ENCODE assay signal across 8 cellular contexts in the genomic region with DNA sequence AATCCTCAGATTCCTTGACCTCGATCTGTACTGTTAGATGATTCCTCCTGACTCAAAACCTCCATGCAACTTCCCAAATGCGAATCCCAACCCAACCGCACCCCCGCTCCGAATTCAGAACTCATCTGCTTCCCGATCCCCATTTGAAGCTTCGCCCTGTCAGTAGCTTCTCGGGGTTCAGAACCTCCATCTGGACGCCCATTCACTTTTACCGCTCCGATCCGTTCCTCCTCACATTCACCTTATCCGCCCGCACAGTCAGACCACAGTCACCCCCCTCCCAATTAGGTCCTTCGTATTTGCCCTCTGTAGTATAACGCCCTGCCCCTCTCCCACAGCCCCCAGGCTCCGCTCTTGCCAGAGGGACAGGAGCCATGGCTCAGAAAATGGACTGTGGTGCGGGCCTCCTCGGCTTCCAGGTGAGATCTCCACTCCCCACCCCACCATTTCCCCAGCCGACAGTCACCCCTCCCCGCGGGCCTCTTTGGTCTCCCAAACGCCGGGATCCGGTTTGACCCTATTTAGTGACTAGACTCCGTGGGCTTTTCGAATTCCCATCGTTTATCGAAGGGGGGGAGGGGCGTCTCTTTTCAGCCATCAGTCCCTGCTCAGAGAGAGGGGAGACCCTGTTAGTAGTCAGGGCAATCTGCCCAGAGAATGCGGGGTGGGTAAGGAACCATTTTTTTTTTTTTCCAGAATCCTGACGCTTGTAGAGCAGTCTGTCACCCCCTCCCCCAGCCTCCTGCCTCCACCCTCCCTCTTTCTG. TPM values are rescaled to one million over a fixed set of nuclear protein-coding genes. Genes with fewer than 3 reads are reported as not detected.
DNase-seq lines count a peak whose midpoint lies in the region; ATAC-seq and TF ChIP-seq lines count a peak whose summit lies in the region.

No MANE protein-coding gene starts in this region.

- H3K27ac ChIP-seq in DND-41 (ENCODE audit: low read length) (peak overlapping the region; percentile 86), parathyroid adenoma (peak overlapping the region; percentile 72)

- H3K4me2 ChIP-seq in DND-41 (ENCODE audit: insufficient read depth, low read length) (peak overlapping the region; percentile 70), parathyroid adenoma (ENCODE audit: low read length) (peak overlapping the region; percentile 56)

- H2AFZ ChIP-seq in DND-41 (ENCODE audit: low read depth, low read length) (peak overlapping the region; percentile 67), parathyroid adenoma (peak overlapping the region; percentile 79)

- H3K9me3 Mint-ChIP-seq in activated T-helper 2 cell treated with anti-CD3 and anti-CD28 coated beads, Interferon-gamma antibody, Interleukin-2, Interleukin-4, amounts not matched to agents 10 μg/mL and 5 μg/mL and 100 μg/mL, durations not matched to agents 14 hours and 24 hours and 36 hours, result no peaks in the 10 kb centered on the region

- peaks cover 21% of the 10 kb centered on the region for H3K4me1 Mint-ChIP-seq in activated T-helper 2 cell treated with anti-CD3 and anti-CD28 coated beads, Interferon-gamma antibody, Interleukin-2, Interleukin-4, amounts not matched to agents 10 μg/mL and 5 μg/mL and 100 μg/mL, durations not matched to agents 14 hours and 24 hours and 36 hours (ENCODE audit: low read depth)

- TF ChIP-seq CTCF in DND-41 (IDR thresholded peaks at IDR 0.05; ENCODE audit: borderline replicate concordance, extremely low read depth, low read length, poor library complexity, severe bottlenecking) (no peak), parathyroid adenoma (IDR thresholded peaks at IDR 0.05) (no peak)

- no peaks in the 10 kb centered on the region for H3K27me3 Mint-ChIP-seq in activated T-helper 2 cell treated with anti-CD3 and anti-CD28 coated beads, Interferon-gamma antibody, Interleukin-2, Interleukin-4, amounts not matched to agents 10 μg/mL and 5 μg/mL and 100 μg/mL, durations not matched to agents 14 hours and 24 hours and 36 hours (ENCODE audit: low read depth)

- intact Hi-C loops in activated T-helper 2 cell treated with anti-CD3 and anti-CD28 coated beads, Interferon-gamma antibody, Interleukin-2, Interleukin-4, amounts not matched to agents 10 μg/mL and 5 μg/mL and 100 μg/mL, durations not matched to agents 14 hours and 24 hours and 36 hours (cut with micrococcal nuclease), result loop anchor here (1.0 to 10.0 kb wide), 2 partner anchors 89 to 151 kb away; partner anchors contain the start of gene GSPT2
- intact Hi-C loops in head of caudate nucleus (cut with DNase I), result no loop called here

- H3K9me3 ChIP-seq in DND-41 (ENCODE audit: insufficient read depth, low read length, severe bottlenecking) (no peaks in the 10 kb centered on the region), parathyroid adenoma (ENCODE audit: control insufficient read depth, low read length) (no peaks in the 10 kb centered on the region)

- no peaks in the 10 kb centered on the region for H4K20me1 ChIP-seq in DND-41 (ENCODE audit: insufficient read depth, low read length)

- H3K36me3 Mint-ChIP-seq in activated T-helper 2 cell treated with anti-CD3 and anti-CD28 coated beads, Interferon-gamma antibody, Interleukin-2, Interleukin-4, amounts not matched to agents 10 μg/mL and 5 μg/mL and 100 μg/mL, durations not matched to agents 14 hours and 24 hours and 36 hours (ENCODE audit: low read depth), result peaks cover 21% of the 10 kb centered on the region

- H3K4me1 ChIP-seq in DND-41 (ENCODE audit: insufficient read depth, low read length) (peaks cover 33% of the 10 kb centered on the region), parathyroid adenoma (peaks cover 4% of the 10 kb centered on the region)

- H3K27me3 ChIP-seq in DND-41 (ENCODE audit: insufficient read depth, low read length, poor library complexity) (no peaks in the 10 kb centered on the region), parathyroid adenoma (ENCODE audit: control insufficient read depth, insufficient read depth, low read length) (no peaks in the 10 kb centered on the region)

- H3K4me3 Mint-ChIP-seq in activated T-helper 2 cell treated with anti-CD3 and anti-CD28 coated beads, Interferon-gamma antibody, Interleukin-2, Interleukin-4, amounts not matched to agents 10 μg/mL and 5 μg/mL and 100 μg/mL, durations not matched to agents 14 hours and 24 hours and 36 hours (ENCODE audit: low read depth), result peak overlapping the region; percentile 96

- peaks cover 34% of the 10 kb centered on the region for H3K36me3 ChIP-seq in DND-41 (ENCODE audit: insufficient read depth, low read length)
- H3K36me3 ChIP-seq in parathyroid adenoma (ENCODE audit: control insufficient read depth, insufficient read depth, low read length), result no peaks in the 10 kb centered on the region

- DNase-seq in DND-41 (peak; percentile 57), NCI-H1092 (lab: John Stamatoyannopoulos, UW) (peak; percentile 54), head of caudate nucleus (peak in 28 of 42 donors; percentile 8 to 52 (median 28))
- DNase-seq in activated T-helper 2 cell treated with anti-CD3 and anti-CD28 coated beads, Interferon-gamma antibody, Interleukin-2, Interleukin-4, amounts not matched to agents 10 μg/mL and 5 μg/mL and 100 μg/mL, durations not matched to agents 14 hours and 24 hours and 36 hours (ENCODE audit: low spot score), result no peak

- H3K4me3 ChIP-seq in DND-41 (ENCODE audit: low read depth in 1 of 2, low read length in 2 of 2), result peak overlapping the region; percentile 62 to 85
- H3K4me3 ChIP-seq in parathyroid adenoma (ENCODE audit: low read depth, low read length), result peak overlapping the region; percentile 59

- peak overlapping the region; percentile 82 for H3K9ac ChIP-seq in DND-41 (ENCODE audit: low read depth, low read length)
- peak overlapping the region; percentile 46 for H3K9ac ChIP-seq in parathyroid adenoma

- ATAC-seq in DND-41 (ENCODE audit: insufficient read depth, low read depth) (peak; percentile 13; the same call in 2 of the 3 replicates), HG02852 (IDR thresholded peaks at IDR 0.05; ENCODE audit: unreplicated experiment) (no peak), HG03025 (IDR thresholded peaks at IDR 0.05; ENCODE audit: low FRiP score, unreplicated experiment) (no peak), GM21381 (IDR thresholded peaks at IDR 0.05; ENCODE audit: unreplicated experiment) (no peak)

- peak overlapping the region; percentile 91 for H3K27ac Mint-ChIP-seq in activated T-helper 2 cell treated with anti-CD3 and anti-CD28 coated beads, Interferon-gamma antibody, Interleukin-2, Interleukin-4, amounts not matched to agents 10 μg/mL and 5 μg/mL and 100 μg/mL, durations not matched to agents 14 hours and 24 hours and 36 hours

- H3K79me2 ChIP-seq in DND-41 (ENCODE audit: insufficient read depth, low read length) (peaks cover 37% of the 10 kb centered on the region), parathyroid adenoma (no peaks in the 10 kb centered on the region)

RNA-seq across cellular contexts. Expression of gene MAGED1, which starts 0.7 kb away (rescaled TPM):
- 45.5 and 46.5 TPM in 2 replicates for total RNA-seq in activated T-helper 2 cell treated with anti-CD3 and anti-CD28 coated beads, Interferon-gamma antibody, Interleukin-2, Interleukin-4, amounts not matched to agents 10 μg/mL and 5 μg/mL and 100 μg/mL, durations not matched to agents 14 hours and 24 hours and 36 hours
